Comparison of ENCODE assay signal across 22 cellular contexts in the genomic region with DNA sequence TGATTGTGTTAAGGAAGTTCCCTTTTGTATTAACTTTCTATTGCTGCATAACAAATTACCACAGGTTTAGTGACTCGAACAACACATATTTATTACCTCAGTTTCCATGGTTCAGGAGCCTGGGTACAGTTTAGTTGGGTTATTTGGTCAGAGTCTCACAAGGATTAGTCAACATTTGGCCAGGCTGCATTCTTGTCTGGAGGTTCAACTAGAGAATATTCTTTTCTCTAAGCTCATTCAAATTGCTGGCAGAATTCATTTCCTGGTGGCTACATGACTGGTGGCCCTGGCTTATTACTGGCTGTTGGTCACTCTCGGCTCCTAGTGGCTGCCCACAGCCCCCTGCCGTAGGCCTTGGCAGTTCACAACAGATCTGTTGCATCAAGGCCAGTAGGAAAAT.
"Had no signal": no experiment of that assay in that cellular context is flagged by ENCODE, and none has a peak within 500 bp of the region (broad histone marks: within the 10 kb centered on the region; RNA-seq: fewer than 3 reads in every experiment).

No MANE protein-coding gene starts in this region.

- DNase-seq: activated B cell treated with CpG ODN at 0.5 μM for 24 hours; activated CD4-positive, alpha-beta T cell treated with anti-CD3 and anti-CD28 coated beads for 1 hour; activated CD4-positive, alpha-beta T cell treated with anti-CD3 and anti-CD28 coated beads, Interleukin-2, amount 10 ng/mL, durations not matched to agents 24 days and 14 days; activated CD4-positive, alpha-beta T cell treated with anti-CD3 and anti-CD28 coated beads, Interleukin-2, amount 50 U/mL, for 48 hours; activated effector memory CD4-positive, alpha-beta T cell treated with anti-CD3 and anti-CD28 coated beads, Interleukin-2, amount 50 U/mL, for 16 hours; activated naive CD4-positive, alpha-beta T cell treated with Interleukin-2 at 50 U/mL for 16 hours; activated T-cell treated with anti-CD3 and anti-CD28 coated beads, Interleukin-2, amount 50 U/mL, for 4 hours; amygdala; central memory CD4-positive, alpha-beta T cell; Karpas-422; NCI-H1048; NCI-H1930; NCI-H2107; NCI-H345; NCI-H510A; NCI-H526 treated with DMSO at 0.1 percent for 48 hours; NCI-H82; PC-3; SHP77 treated with DMSO at 0.1 percent for 48 hours; T-cell; T-helper 2 cell; T1000 had no signal
